In genomic region chr20:16541878-16542277, GRCh38 we compare ENCODE assay signal across 29 cellular contexts.
"Had no signal": no experiment of that assay in that cellular context is flagged by ENCODE, and none has a peak within 500 bp of the region (broad histone marks: within the 10 kb centered on the region; RNA-seq: fewer than 3 reads in every experiment).

No MANE protein-coding gene starts in this region.

- H3K4me1 Mint-ChIP-seq: brain had no signal

- H3K36me3 Mint-ChIP-seq: brain had no signal

- FAIRE-seq: astrocyte had no signal

- ATAC-seq: activated CD8-positive, alpha-beta T cell treated with anti-CD3 and anti-CD28 coated beads, Interleukin-2, amount 10 ng/mL, durations not matched to agents 7 days and 5 days; activated naive CD4-positive, alpha-beta T cell treated with anti-CD3 and anti-CD28 coated beads, Interleukin-2, amount 50 U/mL, for 72 hours; activated naive CD8-positive, alpha-beta T cell treated with anti-CD3 and anti-CD28 coated beads, Interleukin-2, amount 50 U/mL, for 24 hours had no signal

- H3K27ac Mint-ChIP-seq: activated CD8-positive, alpha-beta T cell treated with anti-CD3 and anti-CD28 coated beads, Interleukin-2, amount 10 ng/mL, durations not matched to agents 7 days and 5 days; activated naive CD8-positive, alpha-beta T cell treated with anti-CD3 and anti-CD28 coated beads, Interleukin-2, amount 50 U/mL, for 24 hours; brain had no signal

- H3K9me3 Mint-ChIP-seq: activated naive CD8-positive, alpha-beta T cell treated with anti-CD3 and anti-CD28 coated beads, Interleukin-2, amount 50 U/mL, for 24 hours; brain had no signal

- H3K9ac ChIP-seq: KMS-11, SK-N-SH had no signal

- H3K4me3 ChIP-seq: cardiac muscle cell, MG63, Peyer's patch, SJCRH30 had no signal

- H3K4me3 Mint-ChIP-seq: activated CD8-positive, alpha-beta T cell treated with anti-CD3 and anti-CD28 coated beads, Interleukin-2, amount 10 ng/mL, durations not matched to agents 7 days and 5 days; activated naive CD8-positive, alpha-beta T cell treated with anti-CD3 and anti-CD28 coated beads, Interleukin-2, amount 50 U/mL, for 24 hours; brain had no signal

- H3K9me3 ChIP-seq: MG63, Peyer's patch, SJCRH30, SK-N-SH had no signal

- H3K36me3 ChIP-seq: cardiac muscle cell, MG63, Peyer's patch, SJCRH30 had no signal

- H3K27me3 Mint-ChIP-seq: activated naive CD8-positive, alpha-beta T cell treated with anti-CD3 and anti-CD28 coated beads, Interleukin-2, amount 50 U/mL, for 24 hours; brain had no signal

- H3K27ac ChIP-seq: cardiac muscle cell, KMS-11, Peyer's patch, RWPE1, SJCRH30 had no signal

- DNase-seq: activated CD4-positive, alpha-beta T cell treated with anti-CD3 and anti-CD28 coated beads for 48 hours; activated CD4-positive, alpha-beta T cell treated with anti-CD3 and anti-CD28 coated beads, Interleukin-2, amount 50 U/mL, for 4 hours; activated CD4-positive, CD25-positive, alpha-beta regulatory T cell treated with anti-CD3 and anti-CD28 coated beads, Interleukin-2, amount 50 U/mL, for 72 hours; activated CD8-positive, alpha-beta memory T cell treated with anti-CD3 and anti-CD28 coated beads, Interleukin-2, amount 50 U/mL, for 48 hours; activated CD8-positive, alpha-beta T cell treated with anti-CD3 and anti-CD28 coated beads, Interleukin-2, amount 10 ng/mL, durations not matched to agents 7 days and 5 days; activated effector memory CD4-positive, alpha-beta T cell treated with anti-CD3 and anti-CD28 coated beads, Interleukin-2, amount 50 U/mL, for 16 hours; activated naive CD4-positive, alpha-beta T cell treated with Interleukin-2 at 50 U/mL for 16 hours; activated naive CD8-positive, alpha-beta T cell treated with anti-CD3 and anti-CD28 coated beads, Interleukin-2, amount 50 U/mL, for 24 hours; activated T-cell treated with anti-CD3 and anti-CD28 coated beads, Interleukin-2, amount 50 U/mL, for 1 hour; amygdala; MG63; MV-4-11; NCI-H1092 treated with DMSO at 0.1 percent for 48 hours; NCI-H1417 treated with DMSO at 0.1 percent for 48 hours; NCI-H1694 treated with DMSO at 0.1 percent for 48 hours; NCI-H2029 treated with DMSO at 0.1 percent for 48 hours; NCI-H510A treated with DMSO at 0.1 percent for 48 hours; NCI-H69; NK-92 treated with Interleukin-12 subunit alpha and Interleukin-12 subunit beta, amount 100 ng/mL, for 24 hours; OCI-M1; Peyer's patch; SJCRH30; SK-N-SH had no signal

- H3K4me1 ChIP-seq: Peyer's patch, SJCRH30 had no signal

- H3K27me3 ChIP-seq: cardiac muscle cell, MG63, Peyer's patch, SJCRH30 had no signal

- H3K4me2 ChIP-seq: KMS-11, SK-N-SH had no signal
